In genomic region chr2:118990757-118991545, GRCh38 we compare ENCODE assay signal across 26 cellular contexts. TPM values are rescaled to one million over a fixed set of nuclear protein-coding genes. Genes with fewer than 3 reads are reported as not detected.
"Had no signal": no experiment of that assay in that cellular context is flagged by ENCODE, and none has a peak within 500 bp of the region (broad histone marks: within the 10 kb centered on the region; RNA-seq: fewer than 3 reads in every experiment).

No MANE protein-coding gene starts in this region.

- H3K4me1 Mint-ChIP-seq: activated naive CD4-positive, alpha-beta T cell treated with anti-CD3 and anti-CD28 coated beads, Interleukin-2, amount 10 ng/mL, durations not matched to agents 7 days and 5 days; brain; neural crest cell had no signal

- H3K9me3 Mint-ChIP-seq: activated naive CD4-positive, alpha-beta T cell treated with anti-CD3 and anti-CD28 coated beads, Interleukin-2, amount 10 ng/mL, durations not matched to agents 7 days and 5 days; activated naive CD8-positive, alpha-beta T cell treated with anti-CD3 and anti-CD28 coated beads, Interleukin-2, amount 10 ng/mL, durations not matched to agents 7 days and 5 days; neural crest cell; T-helper 2 cell treated with Interferon-gamma antibody and Interleukin-4, amounts not matched to agents 5 μg/mL and 100 μg/mL, for 36 hours had no signal

- FAIRE-seq: frontal cortex, islet of Langerhans had no signal

- H3K27ac Mint-ChIP-seq: activated naive CD4-positive, alpha-beta T cell treated with anti-CD3 and anti-CD28 coated beads, Interleukin-2, amount 10 ng/mL, durations not matched to agents 7 days and 5 days; activated naive CD8-positive, alpha-beta T cell treated with anti-CD3 and anti-CD28 coated beads, Interleukin-2, amount 10 ng/mL, durations not matched to agents 7 days and 5 days; brain; T-helper 2 cell treated with Interferon-gamma antibody and Interleukin-4, amounts not matched to agents 5 μg/mL and 100 μg/mL, for 36 hours had no signal

- ATAC-seq: left ventricle myocardium superior; naive thymus-derived CD4-positive, alpha-beta T cell; right cardiac atrium; stimulated activated naive CD8-positive, alpha-beta T cell treated with anti-CD3 and anti-CD28 coated beads, Interleukin-15, Interleukin-2, amounts not matched to agents 100 U/mL and 50 U/mL, for 24 hours had no signal

- DNase-seq: activated CD4-positive, alpha-beta T cell treated with anti-CD3 and anti-CD28 coated beads for 4 hours; activated CD4-positive, alpha-beta T cell treated with anti-CD3 and anti-CD28 coated beads, Interleukin-2, amount 50 U/mL, for 4 hours; activated CD4-positive, CD25-positive, alpha-beta regulatory T cell; activated effector memory CD4-positive, alpha-beta T cell treated with Interleukin-2 at 50 U/mL for 16 hours; activated naive CD4-positive, alpha-beta T cell treated with anti-CD3 and anti-CD28 coated beads, Interleukin-2, amount 10 ng/mL, durations not matched to agents 7 days and 5 days; activated naive CD8-positive, alpha-beta T cell treated with anti-CD3 and anti-CD28 coated beads, Interleukin-2, amount 10 ng/mL, durations not matched to agents 7 days and 5 days; cerebellar nuclear complex; effector memory CD4-positive, alpha-beta T cell; left ventricle myocardium superior; mammary epithelial cell; midbrain; naive thymus-derived CD4-positive, alpha-beta T cell; occipital lobe; spleen; stimulated activated naive CD8-positive, alpha-beta T cell treated with anti-CD3 and anti-CD28 coated beads, Interleukin-15, Interleukin-2, amounts not matched to agents 100 U/mL and 50 U/mL, for 24 hours; T-helper 1 cell; testis; transverse colon had no signal

- H3K4me3 Mint-ChIP-seq: activated naive CD4-positive, alpha-beta T cell treated with anti-CD3 and anti-CD28 coated beads, Interleukin-2, amount 10 ng/mL, durations not matched to agents 7 days and 5 days; activated naive CD8-positive, alpha-beta T cell treated with anti-CD3 and anti-CD28 coated beads, Interleukin-2, amount 10 ng/mL, durations not matched to agents 7 days and 5 days; brain; naive thymus-derived CD4-positive, alpha-beta T cell; neural crest cell; T-helper 2 cell treated with Interferon-gamma antibody and Interleukin-4, amounts not matched to agents 5 μg/mL and 100 μg/mL, for 36 hours had no signal

- H3K36me3 Mint-ChIP-seq: activated naive CD4-positive, alpha-beta T cell treated with anti-CD3 and anti-CD28 coated beads, Interleukin-2, amount 10 ng/mL, durations not matched to agents 7 days and 5 days; activated naive CD8-positive, alpha-beta T cell treated with anti-CD3 and anti-CD28 coated beads, Interleukin-2, amount 10 ng/mL, durations not matched to agents 7 days and 5 days; brain; naive thymus-derived CD4-positive, alpha-beta T cell had no signal

RNA-seq across cellular contexts. Expression of gene MARCO, which starts 49.0 kb away (rescaled TPM):
- total RNA-seq: cardiac muscle cell, epithelial cell of proximal tubule, mammary epithelial cell had no signal
